In genomic region chr9:85081963-85082362, GRCh38 we compare ENCODE assay signal across 7 cellular contexts.
"Had no signal": no experiment of that assay in that cellular context is flagged by ENCODE, and none has a peak within 500 bp of the region (broad histone marks: within the 10 kb centered on the region; RNA-seq: fewer than 3 reads in every experiment).

No MANE protein-coding gene starts in this region.

- DNase-seq: GDM1, GF-D8 had no signal

- FAIRE-seq: G401.6, GM12891, GM12892, GM18507, GM19239 had no signal
